ENCODE assay signal across 22 cellular contexts in genomic region chrX:70231666-70232065, GRCh38. TPM values are rescaled to one million over a fixed set of nuclear protein-coding genes. Genes with fewer than 3 reads are reported as not detected.
"Had no signal": no experiment of that assay in that cellular context is flagged by ENCODE, and none has a peak within 500 bp of the region (broad histone marks: within the 10 kb centered on the region; RNA-seq: fewer than 3 reads in every experiment).

No MANE protein-coding gene starts in this region.

- FAIRE-seq: keratinocyte, pancreas had no signal

- H3K27me3 Mint-ChIP-seq: activated CD4-positive, alpha-beta T cell treated with anti-CD3 and anti-CD28 coated beads, Interleukin-2, amount 10 ng/mL, durations not matched to agents 7 days and 5 days; activated naive CD8-positive, alpha-beta T cell; central memory CD8-positive, alpha-beta T cell; memory B cell had no signal

- H3K4me2 ChIP-seq: smooth muscle cell had no signal

- H3K9me3 Mint-ChIP-seq: activated CD4-positive, alpha-beta T cell treated with anti-CD3 and anti-CD28 coated beads, Interleukin-2, amount 10 ng/mL, durations not matched to agents 7 days and 5 days; brain; central memory CD8-positive, alpha-beta T cell; memory B cell; natural killer cell; T-helper 2 cell treated with Interferon-gamma antibody and Interleukin-4, amounts not matched to agents 5 μg/mL and 100 μg/mL, for 36 hours had no signal

- H3K4me3 ChIP-seq: colonic mucosa, left lung, pancreas, smooth muscle cell, thoracic aorta, upper lobe of left lung had no signal

- H3K36me3 Mint-ChIP-seq: activated naive CD8-positive, alpha-beta T cell; brain; natural killer cell had no signal

- H3K4me3 Mint-ChIP-seq: activated CD4-positive, alpha-beta T cell treated with anti-CD3 and anti-CD28 coated beads, Interleukin-2, amount 10 ng/mL, durations not matched to agents 7 days and 5 days; activated naive CD8-positive, alpha-beta T cell; brain; central memory CD8-positive, alpha-beta T cell; endodermal cell; memory B cell; natural killer cell; T-helper 2 cell treated with Interferon-gamma antibody and Interleukin-4, amounts not matched to agents 5 μg/mL and 100 μg/mL, for 36 hours had no signal

- H3K27me3 ChIP-seq: colonic mucosa, left lung, pancreas, upper lobe of left lung had no signal

- ATAC-seq: left lung, natural killer cell, pancreas, sciatic nerve had no signal

- H3K4me1 Mint-ChIP-seq: activated CD4-positive, alpha-beta T cell treated with anti-CD3 and anti-CD28 coated beads, Interleukin-2, amount 10 ng/mL, durations not matched to agents 7 days and 5 days; brain; central memory CD8-positive, alpha-beta T cell; memory B cell had no signal

- H3K9me3 ChIP-seq: colonic mucosa, left lung, pancreas, thoracic aorta, upper lobe of left lung had no signal

- H3K27ac Mint-ChIP-seq: activated CD4-positive, alpha-beta T cell treated with anti-CD3 and anti-CD28 coated beads, Interleukin-2, amount 10 ng/mL, durations not matched to agents 7 days and 5 days; activated naive CD8-positive, alpha-beta T cell; brain; endodermal cell; memory B cell; natural killer cell; T-helper 2 cell treated with Interferon-gamma antibody and Interleukin-4, amounts not matched to agents 5 μg/mL and 100 μg/mL, for 36 hours had no signal

- DNase-seq: activated CD4-positive, alpha-beta T cell treated with anti-CD3 and anti-CD28 coated beads, Interleukin-2, amount 10 ng/mL, durations not matched to agents 7 days and 5 days; activated CD8-positive, alpha-beta memory T cell treated with anti-CD3 and anti-CD28 coated beads, Interleukin-2, amount 50 U/mL, for 4 hours; colonic mucosa; endodermal cell; foreskin melanocyte; head of caudate nucleus; left lung; natural killer cell; pancreas; stimulated activated CD4-positive, alpha-beta T cell treated with anti-CD3 and anti-CD28 coated beads, Interleukin-4, amount 100 ng/mL, for 1 hour; upper lobe of left lung had no signal

- H3K27ac ChIP-seq: colonic mucosa, epithelial cell of prostate, left lung, pancreas, thoracic aorta, upper lobe of left lung had no signal

- H3K36me3 ChIP-seq: colonic mucosa, left lung, pancreas, thoracic aorta, upper lobe of left lung had no signal

- H3K4me1 ChIP-seq: colonic mucosa, left lung, pancreas, upper lobe of left lung had no signal

RNA-seq across cellular contexts. Expression of gene AWAT1, which starts 2.8 kb away (rescaled TPM):
- total RNA-seq: activated CD4-positive, alpha-beta T cell treated with anti-CD3 and anti-CD28 coated beads, Interleukin-2, amount 10 ng/mL, durations not matched to agents 7 days and 5 days; colonic mucosa; endodermal cell; left lung; natural killer cell; pancreas; pulmonary artery endothelial cell; sciatic nerve; smooth muscle cell; thoracic aorta; upper lobe of left lung had no signal
- polyA plus RNA-seq: keratinocyte, pancreas, smooth muscle cell had no signal

RNA-seq across cellular contexts. Expression of gene P2RY4, which starts 28.3 kb away (rescaled TPM):
- total RNA-seq: pulmonary artery endothelial cell had no signal
- polyA plus RNA-seq: keratinocyte, smooth muscle cell had no signal

RNA-seq across cellular contexts. Expression of gene ARR3, which starts 36.5 kb away (rescaled TPM):
- total RNA-seq: activated CD4-positive, alpha-beta T cell treated with anti-CD3 and anti-CD28 coated beads, Interleukin-2, amount 10 ng/mL, durations not matched to agents 7 days and 5 days; colonic mucosa; endodermal cell; left lung; natural killer cell; pancreas; pulmonary artery endothelial cell; sciatic nerve; smooth muscle cell; thoracic aorta; upper lobe of left lung had no signal
- polyA plus RNA-seq: keratinocyte, pancreas, smooth muscle cell had no signal

RNA-seq across cellular contexts. Expression of gene RAB41, which starts 50.3 kb away (rescaled TPM):
- total RNA-seq: activated CD4-positive, alpha-beta T cell treated with anti-CD3 and anti-CD28 coated beads, Interleukin-2, amount 10 ng/mL, durations not matched to agents 7 days and 5 days; colonic mucosa; endodermal cell; left lung; natural killer cell; pancreas; pulmonary artery endothelial cell; sciatic nerve; smooth muscle cell; thoracic aorta; upper lobe of left lung had no signal
- polyA plus RNA-seq: keratinocyte, pancreas had no signal

RNA-seq across cellular contexts. Expression of gene DGAT2L6, which starts 54.4 kb away (rescaled TPM):
- total RNA-seq: activated CD4-positive, alpha-beta T cell treated with anti-CD3 and anti-CD28 coated beads, Interleukin-2, amount 10 ng/mL, durations not matched to agents 7 days and 5 days; colonic mucosa; endodermal cell; left lung; natural killer cell; pancreas; pulmonary artery endothelial cell; sciatic nerve; smooth muscle cell; thoracic aorta; upper lobe of left lung had no signal
- polyA plus RNA-seq: keratinocyte, pancreas, smooth muscle cell had no signal
